9 cellular contexts compared by ENCODE assay signal in genomic region chr20:50138479-50139393, GRCh38. TPM values are rescaled to one million over a fixed set of nuclear protein-coding genes. Genes with fewer than 3 reads are reported as not detected.
A peak's percentile ranks its signal among the peaks of the same experiment; 100 is the strongest.
DNase-seq lines count a peak whose midpoint lies in the region; ATAC-seq, FAIRE-seq and TF ChIP-seq lines count a peak whose summit lies in the region.
"Had no signal": no experiment of that assay in that cellular context is flagged by ENCODE, and none has a peak within 500 bp of the region (broad histone marks: within the 10 kb centered on the region; RNA-seq: fewer than 3 reads in every experiment).

No MANE protein-coding gene starts in this region.

- H3K9ac ChIP-seq in H1 (replicated peaks in 1 of 4; ENCODE audit: extremely low read depth in 1 of 4, low read depth in 3 of 4, low read length in 3 of 4), result no peak overlapping the region
- no peak overlapping the region for H3K9ac ChIP-seq in MM.1S (ENCODE audit: low read length)

- no peaks in the 10 kb centered on the region for H3K9me2 ChIP-seq in MM.1S (replicated peaks; ENCODE audit: insufficient read depth, low read length)

- H3K36me3 Mint-ChIP-seq in activated naive CD4-positive, alpha-beta T cell treated with anti-CD3 and anti-CD28 coated beads, Interleukin-2, amount 50 U/mL, for 24 hours, result peaks cover 11% of the 10 kb centered on the region

- no peaks in the 10 kb centered on the region for H3K27me3 ChIP-seq in H1 (replicated peaks in 1 of 4; ENCODE audit: control insufficient read depth in 3 of 4, extremely low read depth in 1 of 4, insufficient read depth in 3 of 4, low read length in 3 of 4)
- no peaks in the 10 kb centered on the region for H3K27me3 ChIP-seq in vagina
- no peaks in the 10 kb centered on the region for H3K27me3 ChIP-seq in MM.1S (replicated peaks; ENCODE audit: insufficient read depth, low read length)

- no peak overlapping the region for H2BK15ac ChIP-seq in H1 (ENCODE audit: low read length)

- H2BK20ac ChIP-seq in H1 (ENCODE audit: low read length), result no peak overlapping the region

- H4K8ac ChIP-seq in H1 (ENCODE audit: extremely low read depth, insufficient read depth, low read length), result no peak overlapping the region

- H3K4me1 ChIP-seq in H1 (replicated peaks in 1 of 4; ENCODE audit: control insufficient read depth in 3 of 4, insufficient read depth in 4 of 4, low read length in 3 of 4), result peaks cover 5 to 17% (median 8%) of the 10 kb centered on the region in 4 experiments
- no peaks in the 10 kb centered on the region for H3K4me1 ChIP-seq in mucosa of descending colon (ENCODE audit: low read depth)
- peaks cover 56% of the 10 kb centered on the region for H3K4me1 ChIP-seq in vagina
- no peaks in the 10 kb centered on the region for H3K4me1 ChIP-seq in MM.1S (ENCODE audit: low read length)

- H3K14ac ChIP-seq in H1 (ENCODE audit: insufficient read length), result no peak overlapping the region

- no peaks in the 10 kb centered on the region for H3F3A ChIP-seq in MM.1S (ENCODE audit: insufficient read depth, low read length)

- H3K23me2 ChIP-seq in H1 (ENCODE audit: low read depth, low read length), result no peaks in the 10 kb centered on the region

- H3K27ac Mint-ChIP-seq in activated naive CD4-positive, alpha-beta T cell treated with anti-CD3 and anti-CD28 coated beads, Interleukin-2, amount 50 U/mL, for 24 hours, result peak overlapping the region; percentile 56

- TF ChIP-seq POLR2A in H1 (IDR thresholded peaks at IDR 0.05; ENCODE audit: control extremely low read depth in 1 of 2, low read depth in 2 of 2, low read length in 2 of 2), result no peak
- TF ChIP-seq POLR2A in vagina (IDR thresholded peaks at IDR 0.05), result no peak

- H3K9me3 ChIP-seq in H1 (ENCODE audit: insufficient read depth in 2 of 2, low read depth in 1 of 2, low read length in 1 of 2) (no peaks in the 10 kb centered on the region), mucosa of descending colon (no peaks in the 10 kb centered on the region), vagina (no peaks in the 10 kb centered on the region), MM.1S (replicated peaks; ENCODE audit: insufficient read depth, low read length) (no peaks in the 10 kb centered on the region)

- no peak overlapping the region for H3K56ac ChIP-seq in H1 (replicated peaks; ENCODE audit: insufficient read length, low read depth, low read length)

- no peak overlapping the region for H2AFZ ChIP-seq in H1 (ENCODE audit: low read length)
- H2AFZ ChIP-seq in MM.1S (ENCODE audit: low read length), result no peak overlapping the region

- FAIRE-seq in H1 (lab: Jason Lieb, UNC), result no peak
- FAIRE-seq: frontal cortex had no signal

- H2BK120ac ChIP-seq in H1 (replicated peaks; ENCODE audit: low read depth, low read length), result no peak overlapping the region

- H3K4ac ChIP-seq in H1 (replicated peaks; ENCODE audit: insufficient read length, low read depth, low read length), result no peak overlapping the region

- H3K79me2 ChIP-seq in H1 (ENCODE audit: control insufficient read depth in 1 of 2, insufficient read depth in 2 of 2, low read length in 2 of 2), result peaks cover 0 to 33% of the 10 kb centered on the region in 2 experiments; a peak in 1 of 4 replicates
- H3K79me2 ChIP-seq in MM.1S (ENCODE audit: low read length), result peaks cover 4% of the 10 kb centered on the region; the same call in 1 of the 2 replicates

- TF ChIP-seq EP300 in H1 (IDR thresholded peaks at IDR 0.05; ENCODE audit: borderline replicate concordance in 1 of 2, low read depth in 2 of 2, low read length in 2 of 2), result no peak

- peaks cover 13 to 32% of the 10 kb centered on the region in 2 experiments for H4K20me1 ChIP-seq in H1 (replicated peaks in 1 of 2; ENCODE audit: control insufficient read depth in 1 of 2, insufficient read depth in 2 of 2, low read length in 2 of 2)
- H4K20me1 ChIP-seq in MM.1S (ENCODE audit: insufficient read depth, low read length), result no peaks in the 10 kb centered on the region

- POLR2A ChIA-PET in H1 (lab: Charles Lee; ENCODE audit: partially characterized antibody), result interaction anchor here (0.6 to 6.9 kb wide), 4 partner anchors 14 to 52 kb away, joined by 3 to 40 read pairs (median 4); partner anchors contain the start of genes CEBPB and PEDS1

- TF ChIP-seq RAD21 in H1 (IDR thresholded peaks at IDR 0.05 in 1 of 2, conservative IDR thresholded peaks at IDR 0.05 in 1 of 2; ENCODE audit: low read depth in 2 of 2, low read length in 2 of 2), result no peak; a peak in 1 of 4 replicates

- H3K4me1 Mint-ChIP-seq in activated naive CD4-positive, alpha-beta T cell treated with anti-CD3 and anti-CD28 coated beads, Interleukin-2, amount 50 U/mL, for 24 hours, result peaks cover 42% of the 10 kb centered on the region

- TF ChIP-seq CTCF in H1 (IDR thresholded peaks at IDR 0.05; ENCODE audit: control extremely low read depth in 1 of 3, insufficient read depth in 1 of 3, low read depth in 1 of 3, low read length in 3 of 3) (peak; percentile 24 to 45 (median 41); a peak in 3 of 4 replicates), mucosa of descending colon (IDR thresholded peaks at IDR 0.05) (no peak), vagina (IDR thresholded peaks at IDR 0.05) (peak in 1 of 3 experiments; percentile 6), MM.1S (IDR thresholded peaks at IDR 0.05; ENCODE audit: low read length) (no peak)

- no peak overlapping the region; the same call in 1 of the 2 replicates for H3K18ac ChIP-seq in H1 (ENCODE audit: extremely low read depth, low read length)

- H3K36me3 ChIP-seq in H1 (ENCODE audit: control insufficient read depth in 2 of 4, insufficient read depth in 4 of 4, low read length in 3 of 4) (peaks cover 4 to 30% (median 11%) of the 10 kb centered on the region in 4 experiments; a peak in 4 of 8 replicates), mucosa of descending colon (ENCODE audit: low read depth) (peaks cover 4% of the 10 kb centered on the region), vagina (peaks cover 0 to 13% of the 10 kb centered on the region in 2 donors), MM.1S (replicated peaks; ENCODE audit: insufficient read depth, low read length) (no peaks in the 10 kb centered on the region)

- no peak overlapping the region for H3K23ac ChIP-seq in H1 (ENCODE audit: insufficient read length)

- no peak overlapping the region for H4K91ac ChIP-seq in H1 (replicated peaks; ENCODE audit: insufficient read length, low read length)

- H3K4me3 ChIP-seq in H1 (ENCODE audit: extremely low read depth in 1 of 4, insufficient read depth in 2 of 4, low read depth in 3 of 4, low read length in 4 of 4) (no peak overlapping the region), mucosa of descending colon (no peak overlapping the region), vagina (no peak overlapping the region), MM.1S (ENCODE audit: low read length) (no peak overlapping the region)

- no peak overlapping the region for H3K4me3 Mint-ChIP-seq in activated naive CD4-positive, alpha-beta T cell treated with anti-CD3 and anti-CD28 coated beads, Interleukin-2, amount 50 U/mL, for 24 hours

- ATAC-seq in mucosa of descending colon, result peak; percentile 38

- no peaks in the 10 kb centered on the region for H3K27me3 Mint-ChIP-seq in activated naive CD4-positive, alpha-beta T cell treated with anti-CD3 and anti-CD28 coated beads, Interleukin-2, amount 50 U/mL, for 24 hours

- H3K27ac ChIP-seq in H1 (ENCODE audit: low read depth, low read length), result peak overlapping the region; percentile 38; the same call in 1 of the 2 replicates
- H3K27ac ChIP-seq in vagina, result peak overlapping the region; percentile 62
- no peak overlapping the region for H3K27ac ChIP-seq in MM.1S (ENCODE audit: low read length)

- H2BK5ac ChIP-seq in H1 (ENCODE audit: low read depth, low read length), result 0 out of 2 replicates have a peak overlapping the region, but pooled peaks have one; percentile 7

- no peak overlapping the region for H2BK12ac ChIP-seq in H1 (ENCODE audit: low read depth, low read length)

- H3K9me3 Mint-ChIP-seq in activated naive CD4-positive, alpha-beta T cell treated with anti-CD3 and anti-CD28 coated beads, Interleukin-2, amount 50 U/mL, for 24 hours, result no peaks in the 10 kb centered on the region

- 0 out of 2 replicates have a peak overlapping the region, but pooled peaks have one; percentile 10 for H2AK5ac ChIP-seq in H1 (ENCODE audit: low read depth, low read length)

- CTCF ChIA-PET in H1 (lab: Charles Lee; ENCODE audit: partially characterized antibody), result interaction anchor here (0.9 to 6.9 kb wide), 11 partner anchors 9 to 44 kb away, joined by 3 to 61 read pairs (median 4); partner anchors contain the start of gene PEDS1

- intact Hi-C loops in mucosa of descending colon (cut with DNase I, micrococcal nuclease) (no loop called here), vagina (cut with DNase I) (no loop called here)

- no peak for DNase-seq in activated naive CD4-positive, alpha-beta T cell treated with anti-CD3 and anti-CD28 coated beads, Interleukin-2, amount 50 U/mL, for 16 hours
- DNase-seq in H1 (ENCODE audit: low read depth in 1 of 2, low spot score in 2 of 2) (no peak), mucosa of descending colon (no peak), vagina (ENCODE audit: extremely low spot score in 2 of 2) (no peak), GM19240 (ENCODE audit: insufficient read length, low spot score) (no peak), DMS114 treated with DMSO at 0.1 percent for 48 hours (lab: John Stamatoyannopoulos, UW; ENCODE audit: unreplicated experiment) (no peak), MM.1S (no peak)

- H3K79me1 ChIP-seq in H1 (ENCODE audit: low read depth, low read length), result peaks cover 23% of the 10 kb centered on the region

- H3K4me2 ChIP-seq in H1 (ENCODE audit: insufficient read depth in 1 of 2, low read depth in 2 of 2, low read length in 2 of 2) (no peak overlapping the region; a peak in 1 of 4 replicates), MM.1S (ENCODE audit: low read depth, low read length) (no peak overlapping the region)

- no peak overlapping the region for H4K5ac ChIP-seq in H1 (ENCODE audit: insufficient read length, low read depth, low read length)

- 85% methylated on average over 29 of the region's 29 CpGs; no CpG with 5 or more reads in 1 of the 2 experiments for WGBS in H1 (ENCODE audit: extremely low coverage in 1 of 2, insufficient coverage in 1 of 2, insufficient read length in 1 of 2, insufficient replicate concordance in 2 of 2, low coverage in 1 of 2, low lambda C conversion rate in 2 of 2, missing lambda C conversion rate in 1 of 2), 2 experiments

RNA-seq across cellular contexts. Expression of gene PEDS1, which starts 14.8 kb away (rescaled TPM):
- total RNA-seq in H1 (2021; fragmentation: NEBNext Ultra II Directional; extraction: Animal tissue kit (Norgen Biotek cat#: 25700)), result 28.9 and 33.3 TPM in 2 replicates
- polyA plus RNA-seq in H1 (2011; rRNA removed), result 75.9 and 82.7 TPM in 2 replicates
- 32.6 TPM for polyA plus RNA-seq in H1 (2011; cell fraction: cytosol; rRNA removed)
- polyA plus RNA-seq in H1 (2011; cell fraction: nucleus; rRNA removed), result 44.3 TPM
- polyA plus RNA-seq in H1 (2012, experiment 1 of 2), result 23.4 to 37.5 TPM (median 32.2 TPM) in 4 replicates
- 31.5 TPM for polyA plus RNA-seq in H1 (2012, experiment 2 of 2)
- 51.2 TPM for polyA plus RNA-seq in H1 (2013, experiment 1 of 2)
- polyA plus RNA-seq in H1 (2013, experiment 2 of 2), result 59.3 TPM
- 63.8 and 102 TPM in 2 replicates for polyA minus RNA-seq in H1 (2011; rRNA and poly(A)+ RNA removed)
- 37.4 TPM for polyA minus RNA-seq in H1 (2011; cell fraction: cytosol; rRNA and poly(A)+ RNA removed)
- 12.9 TPM for polyA minus RNA-seq in H1 (2011; cell fraction: nucleus; rRNA and poly(A)+ RNA removed)
- total RNA-seq in mucosa of descending colon, result 10 to 100 TPM; 21.2 to 34.3 (median 23.3) TPM
- 25.5 TPM for total RNA-seq in vagina

RNA-seq across cellular contexts. Expression of gene UBE2V1, which starts 25.8 kb away (rescaled TPM):
- 184 and 185 TPM in 2 replicates for total RNA-seq in H1 (2021; fragmentation: NEBNext Ultra II Directional; extraction: Animal tissue kit (Norgen Biotek cat#: 25700))
- polyA plus RNA-seq in H1 (2011; rRNA removed), result 131 and 141 TPM in 2 replicates
- polyA plus RNA-seq in H1 (2011; cell fraction: cytosol; rRNA removed), result 114 TPM
- 64.5 TPM for polyA plus RNA-seq in H1 (2011; cell fraction: nucleus; rRNA removed)
- polyA plus RNA-seq in H1 (2012, experiment 1 of 2), result 130 to 225 TPM (median 146 TPM) in 4 replicates
- polyA plus RNA-seq in H1 (2012, experiment 2 of 2), result 129 TPM
- polyA plus RNA-seq in H1 (2013, experiment 1 of 2), result 239 TPM
- 238 TPM for polyA plus RNA-seq in H1 (2013, experiment 2 of 2)
- 96.4 and 107 TPM in 2 replicates for polyA minus RNA-seq in H1 (2011; rRNA and poly(A)+ RNA removed)
- 47.3 TPM for polyA minus RNA-seq in H1 (2011; cell fraction: cytosol; rRNA and poly(A)+ RNA removed)
- 89.1 TPM for polyA minus RNA-seq in H1 (2011; cell fraction: nucleus; rRNA and poly(A)+ RNA removed)
- total RNA-seq in mucosa of descending colon (10 to 100 TPM; 90.1 to 94.4 (median 94.1) TPM), vagina (74.2 TPM)

RNA-seq across cellular contexts. Expression of gene CEBPB, which starts 51.9 kb away (rescaled TPM):
- total RNA-seq in H1 (2021; fragmentation: NEBNext Ultra II Directional; extraction: Animal tissue kit (Norgen Biotek cat#: 25700)), result 24.1 and 24.5 TPM in 2 replicates
- 7.1 and 13.1 TPM in 2 replicates for polyA plus RNA-seq in H1 (2011; rRNA removed)
- 16.1 TPM for polyA plus RNA-seq in H1 (2011; cell fraction: cytosol; rRNA removed)
- 10.5 TPM for polyA plus RNA-seq in H1 (2011; cell fraction: nucleus; rRNA removed)
- 6.1 to 8.3 TPM (median 7.2 TPM) in 4 replicates for polyA plus RNA-seq in H1 (2012, experiment 1 of 2)
- polyA plus RNA-seq in H1 (2012, experiment 2 of 2), result 4.8 TPM
- polyA plus RNA-seq in H1 (2013, experiment 1 of 2), result 15.1 TPM
- 15.0 TPM for polyA plus RNA-seq in H1 (2013, experiment 2 of 2)
- polyA minus RNA-seq in H1 (2011; rRNA and poly(A)+ RNA removed), result 1.3 and 1.4 TPM in 2 replicates
- polyA minus RNA-seq in H1 (2011; cell fraction: cytosol; rRNA and poly(A)+ RNA removed), result 18.6 TPM
- 16.1 TPM for polyA minus RNA-seq in H1 (2011; cell fraction: nucleus; rRNA and poly(A)+ RNA removed)
- 10 to 100 TPM; 20.2 to 86.7 (median 41.3) TPM for total RNA-seq in mucosa of descending colon
- total RNA-seq in vagina, result 264 TPM

Comparison
In these comparisons a context has a peak if more than half of its experiments do, and no peak if none do; other contexts are left out.
1. CTCF ChIP-seq: peak in H1 (3 of 3); none in mucosa of descending colon (single experiment) and MM.1S (single experiment).